In the genomic region with DNA sequence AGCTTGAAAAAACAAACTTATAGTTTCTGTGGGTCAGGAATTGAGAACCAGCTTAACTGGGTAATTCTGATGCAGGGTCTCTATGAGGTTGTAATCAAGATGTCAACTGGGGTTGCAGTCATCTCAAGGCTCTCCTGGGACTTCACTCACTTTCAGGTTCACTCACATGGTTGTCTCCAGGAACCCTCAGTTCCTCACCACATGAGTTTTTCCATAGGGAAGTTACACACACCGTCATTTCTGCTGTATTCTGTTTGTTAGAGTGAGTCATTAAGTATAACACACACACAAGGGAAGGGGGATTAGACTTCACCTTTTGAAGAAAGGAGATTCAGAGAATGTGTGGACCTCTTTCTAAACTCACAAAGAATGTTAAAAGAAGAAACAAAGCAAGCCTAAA, we compare ENCODE assay signal across 14 cellular contexts. TPM values are rescaled to one million over a fixed set of nuclear protein-coding genes. Genes with fewer than 3 reads are reported as not detected.
DNase-seq lines count a peak whose midpoint lies in the region; ATAC-seq, FAIRE-seq and TF ChIP-seq lines count a peak whose summit lies in the region.
"Had no signal": no experiment of that assay in that cellular context is flagged by ENCODE, and none has a peak within 500 bp of the region (broad histone marks: within the 10 kb centered on the region; RNA-seq: fewer than 3 reads in every experiment).

No MANE protein-coding gene starts in this region.

- TF ChIP-seq CTCF in cardiac muscle cell (IDR thresholded peaks at IDR 0.05; ENCODE audit: low read depth, low read length) (no peak), endothelial cell of umbilical vein (IDR thresholded peaks at IDR 0.05; ENCODE audit: extremely low read depth in 1 of 2, insufficient read depth in 1 of 2, low read depth in 1 of 2, low read length in 2 of 2) (no peak)

- dilution Hi-C loops in endothelial cell of umbilical vein (cut with MboI; ENCODE audit: extremely low pct_ligation_motif_present, low sequenced_read_pairs): no loop called here

- BruUV-seq in endothelial cell of umbilical vein (replicated peaks; lab: Mats Ljungman, UMichigan): no TSS peak

- no peak for TF ChIP-seq POLR2A in endothelial cell of umbilical vein (IDR thresholded peaks at IDR 0.05; ENCODE audit: low read depth, low read length)

- no peak overlapping the region for H3K4me2 ChIP-seq in endothelial cell of umbilical vein (ENCODE audit: insufficient read depth, low read length)

- FAIRE-seq in endothelial cell of umbilical vein (lab: Jason Lieb, UNC): no peak

- H3K27me3 ChIP-seq in cardiac muscle cell: no peaks in the 10 kb centered on the region
- H3K27me3 ChIP-seq in right cardiac atrium (ENCODE audit: control insufficient read depth, insufficient read depth): no peaks in the 10 kb centered on the region
- H3K27me3 ChIP-seq in endothelial cell of umbilical vein (ENCODE audit: control insufficient read depth in 2 of 2, insufficient read depth in 2 of 2, low read length in 2 of 2): no peaks in the 10 kb centered on the region
- H3K27me3 ChIP-seq: SJSA1 had no signal

- intact Hi-C loops in right cardiac atrium (cut with DNase I): no loop called here
- intact Hi-C loops in endothelial cell of umbilical vein (cut with micrococcal nuclease): no loop called here

- DNase-seq in cardiac muscle cell (ENCODE audit: low read depth in 1 of 2, low spot score in 1 of 2) (no peak), right cardiac atrium (no peak), Kasumi-1 (lab: John Stamatoyannopoulos, UW) (peak; percentile 51 to 53), endothelial cell of umbilical vein (ENCODE audit: low read depth, low spot score) (peak; percentile 7), kidney tubule cell (ENCODE audit: low spot score) (no peak)
- DNase-seq: NCI-H2171 treated with DMSO at 0.1 percent for 48 hours; stimulated activated CD8-positive, alpha-beta memory T cell treated with anti-CD3 and anti-CD28 coated beads, Interleukin-4, amount 100 ng/mL, for 48 hours had no signal

- H3K4me3 ChIP-seq in cardiac muscle cell: no peak overlapping the region
- H3K4me3 ChIP-seq in right cardiac atrium (ENCODE audit: low read length): no peak overlapping the region
- no peak overlapping the region for H3K4me3 ChIP-seq in endothelial cell of umbilical vein (replicated peaks in 1 of 3; ENCODE audit: insufficient read depth in 1 of 3, low read depth in 1 of 3, low read length in 3 of 3)
- H3K4me3 ChIP-seq: SJSA1 had no signal

- H3K9me3 ChIP-seq in cardiac muscle cell (ENCODE audit: low read depth) (no peaks in the 10 kb centered on the region), right cardiac atrium (ENCODE audit: control insufficient read depth, low read length) (no peaks in the 10 kb centered on the region), endothelial cell of umbilical vein (replicated peaks; ENCODE audit: control insufficient read depth, insufficient read depth, low read length) (no peaks in the 10 kb centered on the region)
- H3K9me3 ChIP-seq: SJSA1 had no signal

- CTCF ChIA-PET in endothelial cell of umbilical vein (lab: Charles Lee): interaction anchor here (0.9 kb wide), 1 partner anchor 19 kb away, joined by 3 read pairs; no protein-coding TSS in a partner anchor

- WGBS in right cardiac atrium: 63% methylated on average over 1 of the region's 1 CpG

- no peaks in the 10 kb centered on the region for H4K20me1 ChIP-seq in endothelial cell of umbilical vein (replicated peaks; ENCODE audit: control insufficient read depth, extremely low read depth, insufficient read depth, low read length)

- POLR2A ChIA-PET in endothelial cell of umbilical vein (lab: Charles Lee): no interaction called here

- no peak overlapping the region for H2AFZ ChIP-seq in endothelial cell of umbilical vein (ENCODE audit: low read depth, low read length)

- H3K9ac ChIP-seq in endothelial cell of umbilical vein (replicated peaks; ENCODE audit: extremely low read depth, insufficient read depth, low read length): no peak overlapping the region

- H3K4me1 ChIP-seq in cardiac muscle cell (ENCODE audit: low read depth) (peaks cover 23% of the 10 kb centered on the region), right cardiac atrium (ENCODE audit: control insufficient read depth, insufficient read depth, low read length) (no peaks in the 10 kb centered on the region), endothelial cell of umbilical vein (ENCODE audit: control insufficient read depth, extremely low read depth, insufficient read depth, low read length) (peaks cover 17% of the 10 kb centered on the region)
- H3K4me1 ChIP-seq: SJSA1 had no signal

- H3K36me3 ChIP-seq in cardiac muscle cell (peaks cover 39% of the 10 kb centered on the region), endothelial cell of umbilical vein (ENCODE audit: control insufficient read depth in 2 of 2, extremely low read depth in 1 of 2, insufficient read depth in 2 of 2, low read length in 2 of 2) (peaks cover 6 to 17% of the 10 kb centered on the region in 2 experiments)

- peaks cover 3% of the 10 kb centered on the region for H3K9me1 ChIP-seq in endothelial cell of umbilical vein (replicated peaks; ENCODE audit: control insufficient read depth, extremely low read depth, insufficient read depth, low read length)

- H3K27ac ChIP-seq in cardiac muscle cell (peak overlapping the region; percentile 77), right cardiac atrium (ENCODE audit: low read length) (no peak overlapping the region), endothelial cell of umbilical vein (ENCODE audit: insufficient read depth, low read depth, low read length) (no peak overlapping the region)
- H3K27ac ChIP-seq: SJSA1 had no signal

- H3K79me2 ChIP-seq in endothelial cell of umbilical vein (ENCODE audit: control insufficient read depth, insufficient read depth, low read length): no peaks in the 10 kb centered on the region

- ATAC-seq in right cardiac atrium (no peak), GM18861 (IDR thresholded peaks at IDR 0.05; ENCODE audit: unreplicated experiment) (no peak), HG03457 (IDR thresholded peaks at IDR 0.05; ENCODE audit: unreplicated experiment) (no peak), GM19324 (IDR thresholded peaks at IDR 0.05; ENCODE audit: low FRiP score, unreplicated experiment) (no peak)

TF ChIP-seq in endothelial cell of umbilical vein, 7 proteins besides CTCF, POLR2A, EP300 and RAD21:
- TF ChIP-seq POLR2AphosphoS5 (IDR thresholded peaks at IDR 0.05; ENCODE audit: insufficient read depth, low read depth, low read length): no peak
- TF ChIP-seq JUN (IDR thresholded peaks at IDR 0.05; ENCODE audit: borderline replicate concordance, insufficient read depth, insufficient read length, low read depth): no peak
- no peak for TF ChIP-seq GATA2 (IDR thresholded peaks at IDR 0.05; ENCODE audit: insufficient read depth, insufficient read length, low read depth, low read length)
- no peak for TF ChIP-seq MYC (IDR thresholded peaks at IDR 0.05; ENCODE audit: low read depth, low read length)
- TF ChIP-seq MAX (IDR thresholded peaks at IDR 0.05; ENCODE audit: insufficient read depth, insufficient read length): no peak
- TF ChIP-seq EZH2 (IDR thresholded peaks at IDR 0.05; ENCODE audit: borderline replicate concordance, low read depth, low read length, severe bottlenecking): no peak
- TF ChIP-seq FOS (IDR thresholded peaks at IDR 0.05; ENCODE audit: borderline replicate concordance, insufficient read depth, low read length): no peak

RNA-seq across cellular contexts. Expression of gene MLNR, which starts 34.9 kb away (rescaled TPM):
- total RNA-seq in cardiac muscle cell: not detected in 2 replicates
- polyA plus RNA-seq in cardiac muscle cell: 0.14 TPM in 1 of 2 replicates, not detected in the other
- not detected for total RNA-seq in right cardiac atrium
- not detected for polyA plus RNA-seq in right cardiac atrium
- not detected in 2 replicates for total RNA-seq in endothelial cell of umbilical vein
- polyA plus RNA-seq in endothelial cell of umbilical vein: not detected in 2 replicates
- polyA plus RNA-seq in endothelial cell of umbilical vein (2011; cell fraction: cytosol; rRNA removed): not detected in 2 replicates
- polyA plus RNA-seq in endothelial cell of umbilical vein (2011; cell fraction: nucleus; rRNA removed): not detected in 2 replicates
- polyA plus RNA-seq in endothelial cell of umbilical vein (2012): not detected in 2 replicates
- not detected in 2 replicates for polyA minus RNA-seq in endothelial cell of umbilical vein
- polyA minus RNA-seq in endothelial cell of umbilical vein (2011; cell fraction: cytosol; rRNA and poly(A)+ RNA removed): not detected
- polyA minus RNA-seq in endothelial cell of umbilical vein (2011; cell fraction: nucleus; rRNA and poly(A)+ RNA removed): not detected in 2 replicates
- total RNA-seq: kidney epithelial cell, MCF 10A, SJSA1, ureter had no signal

Comparison
In these comparisons a context has a peak if more than half of its experiments do, and no peak if none do; other contexts are left out.
1. DNase-seq: peak in Kasumi-1 (2 of 2) and endothelial cell of umbilical vein (single experiment); none in cardiac muscle cell (0 of 2), right cardiac atrium (0 of 3) and kidney tubule cell (single experiment).